14 cellular contexts compared by ENCODE assay signal in the genomic region with DNA sequence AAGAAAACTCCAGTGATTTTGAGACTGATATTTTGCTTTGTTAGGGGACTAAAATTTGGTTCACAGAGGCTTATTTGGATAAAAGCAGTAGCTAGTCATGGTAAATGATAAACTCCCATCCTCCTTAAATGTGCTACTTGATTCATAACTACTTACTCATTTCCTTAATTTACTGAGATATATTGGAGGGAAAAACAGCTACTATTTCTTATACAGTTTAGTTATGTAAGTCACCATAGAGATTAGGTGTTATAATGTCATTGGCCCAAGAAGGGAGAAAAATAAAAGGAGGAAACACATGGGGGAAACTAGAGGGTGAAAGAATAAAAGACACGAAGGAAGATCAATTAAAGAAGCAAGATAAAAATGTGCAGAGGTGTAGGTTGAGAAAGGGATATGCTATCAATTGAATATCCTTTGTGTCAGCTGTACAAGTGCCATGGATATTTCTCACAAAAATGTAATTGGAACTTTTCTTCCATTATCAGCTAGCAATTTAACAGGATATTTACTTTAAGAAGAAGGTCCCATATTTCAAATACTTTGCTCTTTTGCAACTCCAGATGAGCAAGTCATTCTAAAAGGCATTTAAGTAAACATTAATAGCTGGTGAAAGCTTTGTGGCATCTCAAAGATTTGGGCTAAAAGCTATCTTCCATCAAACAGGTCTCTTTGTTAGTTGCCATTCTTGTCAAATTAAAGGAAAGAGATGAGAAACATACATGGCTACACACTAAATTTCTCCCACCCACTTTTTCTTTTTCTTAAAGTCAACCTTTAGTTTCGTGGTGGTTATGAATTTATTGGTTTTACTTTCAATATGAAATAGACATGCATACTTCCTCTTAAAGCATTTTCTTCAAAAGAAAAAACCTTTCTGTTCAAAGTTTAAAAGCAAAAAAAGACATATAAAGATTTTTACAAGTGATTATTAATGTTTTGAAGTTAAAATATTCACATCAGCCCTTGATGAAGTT.
DNase-seq lines count a peak whose midpoint lies in the region; ATAC-seq and TF ChIP-seq lines count a peak whose summit lies in the region.
"Had no signal": no experiment of that assay in that cellular context is flagged by ENCODE, and none has a peak within 500 bp of the region (broad histone marks: within the 10 kb centered on the region; RNA-seq: fewer than 3 reads in every experiment).

No MANE protein-coding gene starts in this region.

- H3K27ac ChIP-seq in ACC112 (ENCODE audit: low read depth, low read length) (peak overlapping the region; percentile 43), PC-3 (ENCODE audit: low read length) (no peak overlapping the region), breast epithelium (no peak overlapping the region)
- H3K27ac ChIP-seq: BLaER1, hepatocyte, right atrium auricular region, SJSA1, transverse colon had no signal

- POLR2A ChIA-PET in PC-3 (lab: Charles Lee; ENCODE audit: unreplicated experiment) = no interaction called here

- TF ChIP-seq CTCF in PC-3 (conservative IDR thresholded peaks at IDR 0.05; ENCODE audit: low read depth, low read length) (no peak), breast epithelium (IDR thresholded peaks at IDR 0.05) (no peak)

- intact Hi-C loops in PC-3 (cut with micrococcal nuclease) = no loop called here
- intact Hi-C loops in breast epithelium (cut with DNase I; ENCODE audit: low total_unique reads) = no loop called here

- H3K4me1 ChIP-seq in ACC112 (ENCODE audit: control insufficient read depth, insufficient read depth, low read length, unreplicated experiment) = peaks cover 5% of the 10 kb centered on the region
- H3K4me1 ChIP-seq in PC-3 (ENCODE audit: insufficient read depth, low read length) = peaks cover 11% of the 10 kb centered on the region
- H3K4me1 ChIP-seq in breast epithelium = no peaks in the 10 kb centered on the region
- H3K4me1 ChIP-seq: BLaER1, right atrium auricular region, SJSA1 had no signal

- no peaks in the 10 kb centered on the region for H3K9me2 ChIP-seq in PC-3 (replicated peaks; ENCODE audit: low read length)

- DNase-seq in PC-3 (peak; percentile 55), breast epithelium (ENCODE audit: low spot score in 2 of 2) (no peak), glomerular visceral epithelial cell (ENCODE audit: extremely low spot score) (no peak), COLO829 (ENCODE audit: low spot score) (no peak), DMS53 (lab: John Stamatoyannopoulos, UW) (no peak)
- DNase-seq: activated naive CD4-positive, alpha-beta T cell treated with Interleukin-2 at 50 U/mL for 16 hours; transverse colon had no signal

- ATAC-seq in GM19023 (IDR thresholded peaks at IDR 0.05; ENCODE audit: unreplicated experiment) = peak; percentile 90
- ATAC-seq in HG02884 (IDR thresholded peaks at IDR 0.05; ENCODE audit: unreplicated experiment) = peak; percentile 95
- no peak for ATAC-seq in PC-3

- H3K4me3 ChIP-seq in ACC112 (ENCODE audit: low read depth, low read length) (peak overlapping the region; percentile 34), PC-3 (ENCODE audit: low read length) (no peak overlapping the region), breast epithelium (no peak overlapping the region)
- H3K4me3 ChIP-seq: BLaER1, hepatocyte, right atrium auricular region, SJSA1, transverse colon had no signal

- CTCF ChIA-PET in PC-3 (lab: Charles Lee) = interaction anchor here (0.7 kb wide), 1 partner anchor 12 kb away, joined by 3 read pairs; no protein-coding TSS in a partner anchor

- H2AFZ ChIP-seq in ACC112 (ENCODE audit: low read length, unreplicated experiment) (peak overlapping the region; percentile 62), PC-3 (ENCODE audit: low read length) (peak overlapping the region; percentile 29; the same call in 1 of the 2 replicates)
- H2AFZ ChIP-seq: hepatocyte had no signal

- H4K20me1 ChIP-seq in PC-3 (ENCODE audit: low read length) = no peaks in the 10 kb centered on the region
- H4K20me1 ChIP-seq: BLaER1 had no signal

- no peaks in the 10 kb centered on the region for H3K9me3 ChIP-seq in PC-3 (ENCODE audit: low read length)
- no peaks in the 10 kb centered on the region for H3K9me3 ChIP-seq in breast epithelium
- H3K9me3 ChIP-seq: BLaER1, right atrium auricular region, SJSA1, transverse colon had no signal

- H3K79me2 ChIP-seq in ACC112 (ENCODE audit: control insufficient read depth, insufficient read depth, low read length, unreplicated experiment) (no peaks in the 10 kb centered on the region), PC-3 (ENCODE audit: low read length) (no peaks in the 10 kb centered on the region)
- H3K79me2 ChIP-seq: hepatocyte had no signal

- H3F3A ChIP-seq in PC-3 (ENCODE audit: low read length, unreplicated experiment) = no peaks in the 10 kb centered on the region

- no peak for TF ChIP-seq POLR2A in breast epithelium (IDR thresholded peaks at IDR 0.05)

- no TSS peak for BruUV-seq in PC-3 (replicated peaks; lab: Mats Ljungman, UMichigan)

- H3K27me3 ChIP-seq in ACC112 (ENCODE audit: insufficient read depth, low read length) (no peaks in the 10 kb centered on the region), PC-3 (ENCODE audit: low read length) (no peaks in the 10 kb centered on the region), breast epithelium (no peaks in the 10 kb centered on the region)
- H3K27me3 ChIP-seq: BLaER1, hepatocyte, right atrium auricular region, SJSA1, transverse colon had no signal

- peak overlapping the region; percentile 46 for H3K4me2 ChIP-seq in PC-3 (ENCODE audit: low read length)
- H3K4me2 ChIP-seq: BLaER1, hepatocyte had no signal

- no peak overlapping the region for H3K9ac ChIP-seq in PC-3 (ENCODE audit: low read length)
- H3K9ac ChIP-seq: BLaER1 had no signal

- H3K36me3 ChIP-seq in ACC112 (ENCODE audit: insufficient read depth, low read length) (no peaks in the 10 kb centered on the region), PC-3 (ENCODE audit: low read depth, low read length) (no peaks in the 10 kb centered on the region), breast epithelium (no peaks in the 10 kb centered on the region)
- H3K36me3 ChIP-seq: BLaER1, right atrium auricular region, SJSA1, transverse colon had no signal
